8 cellular contexts compared by ENCODE assay signal in genomic region chrX:155027509-155028066, GRCh38. TPM values are rescaled to one million over a fixed set of nuclear protein-coding genes. Genes with fewer than 3 reads are reported as not detected.
DNase-seq lines count a peak whose midpoint lies in the region; ATAC-seq and TF ChIP-seq lines count a peak whose summit lies in the region.

No MANE protein-coding gene starts in this region.

- intact Hi-C loops in Right ventricle myocardium inferior (cut with DNase I), result loop anchor here (2.0 kb wide), 1 partner anchor 43 kb away; the partner anchor contains the start of genes BRCC3, CMC4 and MTCP1
- intact Hi-C loops in cardiac septum (cut with DNase I), result loop anchor here (2.0 kb wide), 1 partner anchor 43 kb away; the partner anchor contains the start of genes BRCC3, CMC4 and MTCP1

- no peaks in the 10 kb centered on the region for H3K27me3 ChIP-seq in iPS DF 6.9 (ENCODE audit: control insufficient read depth, insufficient read depth, low read length)

- no peaks in the 10 kb centered on the region for H3K36me3 ChIP-seq in iPS DF 6.9 (ENCODE audit: control insufficient read depth, insufficient read depth, low read length)

- TF ChIP-seq CTCF in astrocyte of the cerebellum (IDR thresholded peaks at IDR 0.05; ENCODE audit: low read depth, low read length, missing control alignments), result no peak

- no peaks in the 10 kb centered on the region for H3K9me3 ChIP-seq in iPS DF 6.9 (ENCODE audit: control insufficient read depth, insufficient read depth, low read length)

- peak overlapping the region; percentile 69 for H3K4me3 ChIP-seq in astrocyte of the cerebellum (ENCODE audit: low read depth, low read length)
- H3K4me3 ChIP-seq in iPS DF 6.9 (ENCODE audit: low read length), result peak overlapping the region; percentile 99; the same call in 1 of the 2 replicates
- peak overlapping the region; percentile 67 for H3K4me3 ChIP-seq in skeletal muscle cell (ENCODE audit: low read depth, low read length)

- ATAC-seq in Right ventricle myocardium inferior (peak; percentile 42), HG03439 (IDR thresholded peaks at IDR 0.05; ENCODE audit: unreplicated experiment) (no peak)

- WGBS in iPS DF 6.9 (ENCODE audit: insufficient coverage, insufficient read length), result no CpG with 5 or more reads among the region's 14 CpGs

- in situ Hi-C loops in astrocyte of the cerebellum (cut with HindIII; ENCODE audit: low sequenced_read_pairs), result no loop called here

- H3K27ac ChIP-seq in iPS DF 6.9 (ENCODE audit: low read length), result no peak overlapping the region

- DNase-seq in Right ventricle myocardium inferior (ENCODE audit: missing footprints) (no peak), cardiac septum (ENCODE audit: low spot score) (no peak), NCI-H510A (lab: John Stamatoyannopoulos, UW) (peak; percentile 12), astrocyte of the cerebellum (ENCODE audit: low read depth) (peak; percentile 65), iPS DF 6.9 (ENCODE audit: low read depth, low spot score) (no peak), skeletal muscle cell (ENCODE audit: low read depth) (no peak), 8988T (no peak)

- no peaks in the 10 kb centered on the region for H3K4me1 ChIP-seq in iPS DF 6.9 (ENCODE audit: control insufficient read depth, insufficient read depth, low read length)

RNA-seq across cellular contexts. Expression of gene FUNDC2, which starts 0.9 kb away (rescaled TPM):
- total RNA-seq in Right ventricle myocardium inferior (403 TPM), cardiac septum (207 TPM)

RNA-seq across cellular contexts. Expression of gene F8, which starts 5.1 kb away (rescaled TPM):
- total RNA-seq in Right ventricle myocardium inferior, result 53.7 TPM
- total RNA-seq in cardiac septum, result 43.4 TPM

RNA-seq across cellular contexts. Expression of gene CMC4, which starts 43.3 kb away (rescaled TPM):
- total RNA-seq in Right ventricle myocardium inferior, result 27.7 TPM
- total RNA-seq in cardiac septum, result 19.4 TPM

RNA-seq across cellular contexts. Expression of gene MTCP1, which starts 43.3 kb away (rescaled TPM):
- total RNA-seq in Right ventricle myocardium inferior, result 54.5 TPM
- total RNA-seq in cardiac septum, result 41.4 TPM

RNA-seq across cellular contexts. Expression of gene BRCC3, which starts 43.7 kb away (rescaled TPM):
- total RNA-seq in Right ventricle myocardium inferior, result 16.5 TPM
- total RNA-seq in cardiac septum, result 15.6 TPM

Comparison
In these comparisons a context has a peak if more than half of its experiments do, and no peak if none do; other contexts are left out.
1. DNase-seq: peak in NCI-H510A (single experiment) and astrocyte of the cerebellum (single experiment); none in Right ventricle myocardium inferior (single experiment), cardiac septum (single experiment), iPS DF 6.9 (single experiment), skeletal muscle cell (single experiment) and 8988T (single experiment).
2. Peak in every context shown above with its lines, with median percentiles within 50 percentile points of each other: H3K4me3 ChIP-seq.